Comparison of ENCODE assay signal across 8 cellular contexts in genomic region chr2:95992102-95992501, GRCh38. TPM values are rescaled to one million over a fixed set of nuclear protein-coding genes. Genes with fewer than 3 reads are reported as not detected.
A peak's percentile ranks its signal among the peaks of the same experiment; 100 is the strongest.
DNase-seq lines count a peak whose midpoint lies in the region; ATAC-seq and TF ChIP-seq lines count a peak whose summit lies in the region.
"Not testable (repeated sequence)": the region's sequence is repeated elsewhere in the genome, so short reads cannot be mapped to it uniquely, and the experiment has no call there.

No MANE protein-coding gene starts in this region.

- not testable (repeated sequence) for H3K27me3 ChIP-seq in body of pancreas, heart right ventricle, neural progenitor cell, thyroid gland

- not testable (repeated sequence) for H3K27ac Mint-ChIP-seq in neural progenitor cell

- intact Hi-C loops in body of pancreas (cut with DNase I); thyroid gland (cut with DNase I): not testable (repeated sequence)
- intact Hi-C loops in heart right ventricle (cut with DNase I) = loop anchor here in 1 of 10 donors (10.0 kb wide), 1 partner anchor 273 kb away; the partner anchor contains the start of genes CIAO1 and TMEM127

- not testable (repeated sequence) for H3K9ac ChIP-seq in neural progenitor cell

- peak overlapping the region; percentile 100 for H3K4me2 ChIP-seq in neural progenitor cell

- no CpG with 5 or more reads among the region's 39 CpGs for WGBS in body of pancreas, 2 donors
- WGBS in heart right ventricle, 2 donors = 0% methylated on average over 11 to 15 of the region's 39 CpGs
- no CpG with 5 or more reads among the region's 39 CpGs for WGBS in thyroid gland, 2 donors

- H3F3A ChIP-seq in neural progenitor cell (ENCODE audit: low read depth) = not testable (repeated sequence)

- DNase-seq in body of pancreas = peak; percentile 29 to 41 (median 33)
- peak in 1 of 2 donors; percentile 32 for DNase-seq in heart right ventricle
- not testable (repeated sequence) for DNase-seq in neural progenitor cell (ENCODE audit: low spot score)
- DNase-seq in thyroid gland = peak in 1 of 2 donors; percentile 15

- peak overlapping the region; percentile 82 for H3K4me3 Mint-ChIP-seq in neural progenitor cell

- not testable (repeated sequence) for H3K9me3 Mint-ChIP-seq in neural progenitor cell

- H3K36me3 ChIP-seq in body of pancreas (replicated peaks in 1 of 2; ENCODE audit: insufficient read depth in 1 of 2, low read depth in 2 of 2); heart right ventricle; neural progenitor cell; thyroid gland: not testable (repeated sequence)

- peak overlapping the region; percentile 61 for H3K4me3 ChIP-seq in WI38 (ENCODE audit: low read depth, low read length)
- H3K4me3 ChIP-seq in body of pancreas = peak overlapping the region in 1 of 2 donors; percentile 24
- peak overlapping the region; percentile 65 to 87 (median 70) for H3K4me3 ChIP-seq in heart right ventricle
- peak overlapping the region; percentile 90 for H3K4me3 ChIP-seq in neural progenitor cell
- H3K4me3 ChIP-seq in thyroid gland (replicated peaks in 1 of 3) = peak overlapping the region in 1 of 3 donors; percentile 45

- H2AFZ ChIP-seq in neural progenitor cell (replicated peaks) = peak overlapping the region; percentile 100

- H3K27me3 Mint-ChIP-seq in neural progenitor cell (ENCODE audit: insufficient read depth, low read depth) = not testable (repeated sequence)

- H3K27ac ChIP-seq in body of pancreas (peak overlapping the region; percentile 46 to 96 (median 90)), heart right ventricle (peak overlapping the region; percentile 71 to 96 (median 92)), thyroid gland (peak overlapping the region in 2 of 3 donors; percentile 83 to 89)
- not testable (repeated sequence) for H3K27ac ChIP-seq in neural progenitor cell

- not testable (repeated sequence) for H3K9me3 ChIP-seq in body of pancreas; heart right ventricle; neural progenitor cell (ENCODE audit: low read depth); thyroid gland

- H3K36me3 Mint-ChIP-seq in neural progenitor cell = not testable (repeated sequence)

- H4K20me1 ChIP-seq in neural progenitor cell (ENCODE audit: low read depth) = not testable (repeated sequence)

- H3K79me2 ChIP-seq in neural progenitor cell (ENCODE audit: low read depth) = not testable (repeated sequence)

- not testable (repeated sequence) for H3K4me1 Mint-ChIP-seq in neural progenitor cell

- not testable (repeated sequence) for TF ChIP-seq POLR2A in body of pancreas (IDR thresholded peaks at IDR 0.05); thyroid gland (IDR thresholded peaks at IDR 0.05)

- TF ChIP-seq CTCF in WI38 (IDR thresholded peaks at IDR 0.05; ENCODE audit: low read depth, low read length); body of pancreas (IDR thresholded peaks at IDR 0.05); neural progenitor cell (IDR thresholded peaks at IDR 0.05); thyroid gland (IDR thresholded peaks at IDR 0.05): not testable (repeated sequence)
- TF ChIP-seq CTCF in heart right ventricle (IDR thresholded peaks at IDR 0.05) = peak in 1 of 9 donors; percentile 32

- H3K4me1 ChIP-seq in body of pancreas, heart right ventricle, neural progenitor cell, thyroid gland: not testable (repeated sequence)

- ATAC-seq in GM18499 (IDR thresholded peaks at IDR 0.05; ENCODE audit: insufficient read depth, unreplicated experiment) = peak; percentile 24
- peak; percentile 43 for ATAC-seq in GM21825 (IDR thresholded peaks at IDR 0.05; ENCODE audit: unreplicated experiment)
- peak; percentile 34 for ATAC-seq in HG03439 (IDR thresholded peaks at IDR 0.05; ENCODE audit: unreplicated experiment)
- peak; percentile 69 for ATAC-seq in body of pancreas
- peak; percentile 71 to 90 (median 84) for ATAC-seq in heart right ventricle

RNA-seq across cellular contexts. Expression of gene ANKRD36C, which starts 0.5 kb away (rescaled TPM):
- total RNA-seq in body of pancreas (10 to 100 TPM; 46.7 to 62.6 TPM), heart right ventricle (1 to 10 TPM; 3.9 to 8.1 (median 7.2) TPM), neural progenitor cell (ENCODE audit: low replicate concordance) (32.7 and 44.4 TPM in 2 replicates), thyroid gland (10 to 100 TPM; 23.3 to 34.7 (median 30.2) TPM)
- polyA plus RNA-seq in heart right ventricle = 1 to 10 TPM in 1 of 2 donors, under 1 TPM in 1; 0.38 to 5.9 TPM

RNA-seq across cellular contexts. Expression of gene GPAT2, which starts 42.6 kb away (rescaled TPM):
- total RNA-seq in body of pancreas = 1 to 10 TPM; 1.6 to 2.0 TPM
- total RNA-seq in heart right ventricle = 10 to 100 TPM in 1 of 10 donors, 1 to 10 TPM in 9; 1.7 to 21.6 (median 3.6) TPM
- 1 to 10 TPM; 4.6 to 9.2 TPM for polyA plus RNA-seq in heart right ventricle
- not detected in 2 replicates for total RNA-seq in neural progenitor cell (ENCODE audit: low replicate concordance)
- total RNA-seq in thyroid gland = 1 to 10 TPM; 1.2 to 7.5 (median 2.6) TPM

Comparison
In these comparisons a context has a peak if more than half of its experiments do, and no peak if none do; other contexts are left out.
1. ATAC-seq: peak in every context shown above with its lines; median percentile 84 in heart right ventricle; 69 in body of pancreas; 43 in GM21825; 34 in HG03439; 24 in GM18499.